ENCODE assay signal across 8 cellular contexts in genomic region chr19:7942981-7943443, GRCh38. TPM values are rescaled to one million over a fixed set of nuclear protein-coding genes. Genes with fewer than 3 reads are reported as not detected.
A peak's percentile ranks its signal among the peaks of the same experiment; 100 is the strongest.
DNase-seq lines count a peak whose midpoint lies in the region; ATAC-seq and TF ChIP-seq lines count a peak whose summit lies in the region.

No MANE protein-coding gene starts in this region.

- peak overlapping the region; percentile 80 for H3K27ac ChIP-seq in IMR-90 (ENCODE audit: insufficient read depth, low read length)

- H3K4ac ChIP-seq in IMR-90 (ENCODE audit: low read depth, low read length) = peak overlapping the region; percentile 88

- H3K56ac ChIP-seq in IMR-90 (ENCODE audit: extremely low read depth, insufficient read depth, low read length) = peak overlapping the region; percentile 89

- peaks cover 14% of the 10 kb centered on the region for H3K36me3 ChIP-seq in IMR-90 (ENCODE audit: control insufficient read depth, insufficient read depth, low read length)

- peak overlapping the region; percentile 90 for H3K4me3 Mint-ChIP-seq in mesothelial cell of epicardium

- no peak for TF ChIP-seq RAD21 in IMR-90 (IDR thresholded peaks at IDR 0.05; ENCODE audit: low read length)

- H2BK15ac ChIP-seq in IMR-90 (ENCODE audit: low read depth, low read length) = no peak overlapping the region

- DNase-seq in IMR-90 (no peak), cardiac fibroblast (ENCODE audit: low read depth in 2 of 2) (no peak), mesothelial cell of epicardium (ENCODE audit: low spot score in 2 of 2, unreplicated experiment in 2 of 2) (no peak), RKO (ENCODE audit: low spot score) (no peak)
- DNase-seq in stimulated activated CD4-positive, alpha-beta T cell treated with anti-CD3 and anti-CD28 coated beads, Interleukin-4, amount 100 ng/mL, for 24 hours = no peak
- no peak for DNase-seq in stimulated activated CD4-positive, alpha-beta T cell treated with anti-CD3 and anti-CD28 coated beads, Interleukin-4, amount 100 ng/mL, for 1 hour
- DNase-seq in stimulated activated CD4-positive, alpha-beta T cell treated with anti-CD3 and anti-CD28 coated beads, Interleukin-12 subunit alpha, Interleukin-12 subunit beta, amount 100 ng/mL, for 4 hours = no peak

- WGBS in IMR-90 (ENCODE audit: extremely low coverage in 2 of 2, insufficient read length in 1 of 2), 2 experiments = 0% methylated on average over 10 of the region's 33 CpGs; no CpG with 5 or more reads in 1 of the 2 experiments

- peak overlapping the region; percentile 27 for H4K5ac ChIP-seq in IMR-90 (ENCODE audit: low read depth, low read length)

- in situ Hi-C loops in IMR-90 (cut with MboI; ENCODE audit: low sequenced_read_pairs) = loop anchor here (5.0 kb wide), 1 partner anchor 309 kb away; no protein-coding TSS in a partner anchor

- no peak for TF ChIP-seq CTCF in IMR-90 (conservative IDR thresholded peaks at IDR 0.05; ENCODE audit: low read depth, low read length)
- no peak for TF ChIP-seq CTCF in cardiac fibroblast (IDR thresholded peaks at IDR 0.05; ENCODE audit: low read depth, low read length)
- no peak for TF ChIP-seq CTCF in mesothelial cell of epicardium (IDR thresholded peaks at IDR 0.05; ENCODE audit: unreplicated experiment)

- H3K4me2 ChIP-seq in IMR-90 (ENCODE audit: low read depth, low read length) = peak overlapping the region; percentile 79

- H2AK9ac ChIP-seq in IMR-90 (replicated peaks; ENCODE audit: low read depth, low read length, poor library complexity) = peak overlapping the region; percentile 94

- H4K91ac ChIP-seq in IMR-90 (ENCODE audit: insufficient read depth, low read depth, low read length) = peak overlapping the region; percentile 77

- peak overlapping the region; percentile 65 for H2AK5ac ChIP-seq in IMR-90 (ENCODE audit: low read depth, low read length)

- CTCF ChIA-PET in IMR-90 (lab: Yijun Ruan, JAX) = interaction anchor here (0.6 to 1.9 kb wide), 5 partner anchors 12 to 309 kb away, joined by 3 to 6 read pairs (median 5); no protein-coding TSS in a partner anchor

- TF ChIP-seq POLR2A in IMR-90 (IDR thresholded peaks at IDR 0.05; ENCODE audit: low read depth, low read length) = no peak

- H2AFZ ChIP-seq in IMR-90 (replicated peaks; ENCODE audit: low read length, poor library complexity) = peak overlapping the region; percentile 97

- H3K4me1 ChIP-seq in IMR-90 (ENCODE audit: control insufficient read depth, insufficient read depth, low read length) = no peaks in the 10 kb centered on the region

- H2BK20ac ChIP-seq in IMR-90 (ENCODE audit: low read depth, low read length) = no peak overlapping the region

- POLR2A ChIA-PET in IMR-90 (lab: Charles Lee; ENCODE audit: unreplicated experiment) = no interaction called here

- H3K4me3 ChIP-seq in IMR-90 (ENCODE audit: insufficient read depth, low read depth, low read length) (peak overlapping the region; percentile 61), cardiac fibroblast (replicated peaks in 1 of 2; ENCODE audit: low read depth in 2 of 2, low read length in 2 of 2) (peak overlapping the region; percentile 94 to 97)

- ATAC-seq in GM18502 (IDR thresholded peaks at IDR 0.05; ENCODE audit: poor library complexity, unreplicated experiment) (peak; percentile 32), IMR-90 (ENCODE audit: low read depth) (peak; percentile 23; the same call in 1 of the 2 replicates)

- BruUV-seq in IMR-90 (replicated peaks; lab: Mats Ljungman, UMichigan) = no TSS peak

- no peaks in the 10 kb centered on the region for H3K27me3 Mint-ChIP-seq in mesothelial cell of epicardium (ENCODE audit: low read depth)

- intact Hi-C loops in IMR-90 (cut with micrococcal nuclease) = loop anchor here (2.0 kb wide), 1 partner anchor 60 kb away; no protein-coding TSS in a partner anchor

- peaks cover 8% of the 10 kb centered on the region for H3K4me1 Mint-ChIP-seq in mesothelial cell of epicardium

- no peaks in the 10 kb centered on the region for H3K27me3 ChIP-seq in IMR-90 (ENCODE audit: control insufficient read depth, insufficient read depth, low read length)

- H3K14ac ChIP-seq in IMR-90 (replicated peaks; ENCODE audit: low read depth, low read length) = peak overlapping the region; percentile 96

- H3K9me3 ChIP-seq in IMR-90 (ENCODE audit: control insufficient read depth, insufficient read depth, low read length) = no peaks in the 10 kb centered on the region

- H3K36me3 Mint-ChIP-seq in mesothelial cell of epicardium = peaks cover 14% of the 10 kb centered on the region

- peak overlapping the region; percentile 28 for H2BK5ac ChIP-seq in IMR-90 (ENCODE audit: low read depth, low read length, poor library complexity, severe bottlenecking)

- peak overlapping the region; percentile 76 to 86 for H4K8ac ChIP-seq in IMR-90 (ENCODE audit: low read depth in 2 of 2, low read length in 2 of 2)

- H4K20me1 ChIP-seq in IMR-90 (ENCODE audit: insufficient read depth, low read length) = no peaks in the 10 kb centered on the region

- H3K9me3 Mint-ChIP-seq in mesothelial cell of epicardium = no peaks in the 10 kb centered on the region

- peak overlapping the region; percentile 13; the same call in 1 of the 2 replicates for H2BK120ac ChIP-seq in IMR-90 (ENCODE audit: low read depth, low read length)

- peak overlapping the region; percentile 95 for H3K9ac ChIP-seq in IMR-90 (ENCODE audit: low read depth, low read length)

- peak overlapping the region; percentile 0; the same call in 1 of the 2 replicates for H3K18ac ChIP-seq in IMR-90 (ENCODE audit: low read depth, low read length)

- H3K79me1 ChIP-seq in IMR-90 (ENCODE audit: low read depth in 1 of 2, low read length in 2 of 2) = peaks cover 11 to 40% of the 10 kb centered on the region in 2 experiments; a peak in 3 of 4 replicates

- H3K9me1 ChIP-seq in IMR-90 (ENCODE audit: insufficient read depth, low read length) = peaks cover 4% of the 10 kb centered on the region; the same call in 1 of the 2 replicates

- peak overlapping the region; percentile 91 for H3K23ac ChIP-seq in IMR-90 (ENCODE audit: low read depth, low read length)

- peak overlapping the region; percentile 98 for H3K27ac Mint-ChIP-seq in mesothelial cell of epicardium

- dilution Hi-C loops in IMR-90 (cut with HindIII; ENCODE audit: low sequenced_read_pairs, unreplicated experiment) = no loop called here

TF ChIP-seq in IMR-90, 13 proteins besides CTCF, POLR2A, EP300 and RAD21 (continues in another document):
- TF ChIP-seq CEBPB (IDR thresholded peaks at IDR 0.05; ENCODE audit: low read depth, low read length) (no peak), BHLHE40 (IDR thresholded peaks at IDR 0.05; ENCODE audit: low read depth, low read length) (no peak), RCOR1 (IDR thresholded peaks at IDR 0.05; ENCODE audit: insufficient replicate concordance, low read length) (no peak), USF2 (IDR thresholded peaks at IDR 0.05; ENCODE audit: low read depth, low read length) (no peak), FOS (IDR thresholded peaks at IDR 0.05; ENCODE audit: low read depth, low read length) (no peak), SMC3 (IDR thresholded peaks at IDR 0.05; ENCODE audit: low read depth, low read length) (no peak), RFX5 (IDR thresholded peaks at IDR 0.05; ENCODE audit: low read depth, low read length) (no peak), MAZ (IDR thresholded peaks at IDR 0.05; ENCODE audit: borderline replicate concordance, low read depth, low read length) (no peak), CHD1 (IDR thresholded peaks at IDR 0.05; ENCODE audit: low read depth, low read length) (no peak)

RNA-seq across cellular contexts. Expression of gene TIMM44, which starts 0.5 kb away (rescaled TPM):
- 37.6 and 43.0 TPM in 2 replicates for total RNA-seq in IMR-90 (2012; rRNA removed)
- polyA plus RNA-seq in IMR-90 (2012; rRNA removed) = 52.3 and 65.3 TPM in 2 replicates
- polyA plus RNA-seq in IMR-90 (2012; cell fraction: cytosol; rRNA removed) = 34.9 and 59.4 TPM in 2 replicates
- polyA plus RNA-seq in IMR-90 (2012; cell fraction: nucleus; rRNA removed; ENCODE audit: low replicate concordance) = 92.3 and 186 TPM in 2 replicates
- total RNA-seq in mesothelial cell of epicardium = 76.3 to 80.7 TPM (median 78.3 TPM) in 3 replicates

RNA-seq across cellular contexts. Expression of gene CTXN1, which starts 17.1 kb away (rescaled TPM):
- total RNA-seq in IMR-90 (2012; rRNA removed) (0.36 and 0.56 TPM in 2 replicates), mesothelial cell of epicardium (50.5 to 53.6 TPM (median 51.2 TPM) in 3 replicates)
- polyA plus RNA-seq in IMR-90 (2012; rRNA removed) = 7.4 and 12.8 TPM in 2 replicates
- 8.1 and 17.5 TPM in 2 replicates for polyA plus RNA-seq in IMR-90 (2012; cell fraction: cytosol; rRNA removed)
- polyA plus RNA-seq in IMR-90 (2012; cell fraction: nucleus; rRNA removed; ENCODE audit: low replicate concordance) = 3.9 and 11.2 TPM in 2 replicates

RNA-seq across cellular contexts. Expression of gene SNAPC2, which starts 22.9 kb away (rescaled TPM):
- total RNA-seq in IMR-90 (2012; rRNA removed) (12.5 TPM in 2 replicates), mesothelial cell of epicardium (15.6 to 16.8 TPM (median 16.3 TPM) in 3 replicates)
- 29.2 and 34.9 TPM in 2 replicates for polyA plus RNA-seq in IMR-90 (2012; rRNA removed)
- polyA plus RNA-seq in IMR-90 (2012; cell fraction: cytosol; rRNA removed) = 25.5 and 35.6 TPM in 2 replicates
- 14.1 and 27.5 TPM in 2 replicates for polyA plus RNA-seq in IMR-90 (2012; cell fraction: nucleus; rRNA removed; ENCODE audit: low replicate concordance)

RNA-seq across cellular contexts. Expression of gene TGFBR3L, which starts 28.4 kb away (rescaled TPM):
- total RNA-seq in IMR-90 (2012; rRNA removed) = not detected in 2 replicates
- 0.94 and 2.2 TPM in 2 replicates for polyA plus RNA-seq in IMR-90 (2012; rRNA removed)
- polyA plus RNA-seq in IMR-90 (2012; cell fraction: cytosol; rRNA removed) = 3.5 and 4.4 TPM in 2 replicates
- 1.9 and 3.1 TPM in 2 replicates for polyA plus RNA-seq in IMR-90 (2012; cell fraction: nucleus; rRNA removed; ENCODE audit: low replicate concordance)
- 1.2 to 1.7 TPM (median 1.2 TPM) in 3 replicates for total RNA-seq in mesothelial cell of epicardium

RNA-seq across cellular contexts. Expression of gene MAP2K7, which starts 39.3 kb away (rescaled TPM):
- total RNA-seq in IMR-90 (2012; rRNA removed) (3.9 and 4.1 TPM in 2 replicates), mesothelial cell of epicardium (52.1 to 55.6 TPM (median 52.2 TPM) in 3 replicates)
- polyA plus RNA-seq in IMR-90 (2012; rRNA removed) = 15.6 TPM in 2 replicates
- polyA plus RNA-seq in IMR-90 (2012; cell fraction: cytosol; rRNA removed) = 4.4 and 11.5 TPM in 2 replicates
- polyA plus RNA-seq in IMR-90 (2012; cell fraction: nucleus; rRNA removed; ENCODE audit: low replicate concordance) = 49.0 and 68.0 TPM in 2 replicates

Comparison
In these comparisons a context has a peak if more than half of its experiments do, and no peak if none do; other contexts are left out.
1. RNA of gene CTXN1, which starts 17.1 kb away (total RNA-seq): 50.5 to 53.6 TPM in mesothelial cell of epicardium; 0.36 to 0.56 TPM in IMR-90; every median in the first group is over 10 times any median in the second.